Comparison of ENCODE assay signal across 15 cellular contexts in the genomic region with DNA sequence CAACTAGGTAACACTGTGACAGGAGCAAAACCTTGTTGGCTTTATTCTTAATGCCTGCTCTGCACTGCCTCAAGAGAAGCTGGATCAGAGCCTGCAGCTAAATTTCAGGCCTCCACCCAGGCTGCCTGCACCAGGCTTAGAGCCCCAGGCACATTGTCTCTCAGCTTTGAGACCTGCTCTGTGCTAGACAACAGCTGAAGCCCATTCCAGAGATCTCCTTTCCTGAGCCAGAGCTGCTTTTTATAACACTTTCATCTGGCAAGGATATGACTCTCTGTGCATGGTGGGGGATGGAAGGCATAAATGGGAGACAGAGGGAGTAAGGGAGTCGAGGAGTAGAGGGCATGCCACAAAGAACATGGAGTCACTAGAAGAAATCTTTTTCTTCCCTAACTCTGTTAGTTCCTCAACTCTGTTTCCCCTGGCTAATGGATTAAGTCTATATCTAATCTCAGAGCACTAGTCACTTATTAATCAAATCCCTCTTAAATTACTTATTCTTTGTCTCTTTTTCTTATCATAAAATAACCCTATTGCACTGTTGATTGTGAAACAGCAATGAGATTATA. TPM values are rescaled to one million over a fixed set of nuclear protein-coding genes. Genes with fewer than 3 reads are reported as not detected.
DNase-seq lines count a peak whose midpoint lies in the region; ATAC-seq and TF ChIP-seq lines count a peak whose summit lies in the region.
"Had no signal": no experiment of that assay in that cellular context is flagged by ENCODE, and none has a peak within 500 bp of the region (broad histone marks: within the 10 kb centered on the region; RNA-seq: fewer than 3 reads in every experiment).

No MANE protein-coding gene starts in this region.

- H3K9me3 ChIP-seq in HCT116 (ENCODE audit: control insufficient read depth in 1 of 2, insufficient read depth in 1 of 2, low read depth in 1 of 2, low read length in 2 of 2) (no peaks in the 10 kb centered on the region), smooth muscle cell (replicated peaks; ENCODE audit: low read depth) (no peaks in the 10 kb centered on the region)

- no peak for DNase-seq in HCT116 (ENCODE audit: low read depth, low spot score)
- DNase-seq in amniotic epithelial cell (ENCODE audit: low read depth), result peak; percentile 81
- peak; percentile 8 for DNase-seq in left kidney (ENCODE audit: low read depth, low spot score)
- no peak for DNase-seq in smooth muscle cell (lab: John Stamatoyannopoulos, UW; ENCODE audit: unreplicated experiment)
- DNase-seq in activated T-helper 1 cell treated with anti-CD3 and anti-CD28 coated beads, Interleukin-12 subunit alpha, Interleukin-12 subunit beta, Interleukin-2, Interleukin-4 antibody, amounts not matched to agents 30 ng/mL and 10 ng/mL and 1 ng/mL, durations not matched to agents 14 hours and 24 hours and 36 hours (ENCODE audit: low spot score), result no peak
- no peak for DNase-seq in middle frontal gyrus (ENCODE audit: extremely low spot score, low spot score)
- DNase-seq in NCI-H524 (lab: John Stamatoyannopoulos, UW), result no peak
- DNase-seq: activated CD8-positive, alpha-beta T cell treated with anti-CD3 and anti-CD28 coated beads for 36 hours; activated naive CD4-positive, alpha-beta T cell treated with Interleukin-2 at 50 U/mL for 16 hours; central memory CD4-positive, alpha-beta T cell; NCI-H1930 had no signal

- ATAC-seq in HCT116 (no peak), GM18858 (IDR thresholded peaks at IDR 0.05; ENCODE audit: unreplicated experiment) (no peak)
- ATAC-seq: activated CD8-positive, alpha-beta T cell treated with anti-CD3 and anti-CD28 coated beads for 36 hours; esophagus mucosa; natural killer cell treated with Interleukin-12 subunit alpha and Interleukin-12 subunit beta and Interleukin-15 and Interleukin-18, amount 100 ng/mL, for 72 hours had no signal

- no peak for TF ChIP-seq POLR2A in HCT116 (IDR thresholded peaks at IDR 0.05; ENCODE audit: borderline replicate concordance, extremely low read depth, insufficient read depth, insufficient read length)

- H3K27ac Mint-ChIP-seq in activated T-helper 1 cell treated with anti-CD3 and anti-CD28 coated beads, Interleukin-12 subunit alpha, Interleukin-12 subunit beta, Interleukin-2, Interleukin-4 antibody, amounts not matched to agents 30 ng/mL and 10 ng/mL and 1 ng/mL, durations not matched to agents 14 hours and 24 hours and 36 hours, result no peak overlapping the region
- H3K27ac Mint-ChIP-seq: activated CD8-positive, alpha-beta T cell treated with anti-CD3 and anti-CD28 coated beads for 36 hours; natural killer cell treated with Interleukin-12 subunit alpha and Interleukin-12 subunit beta and Interleukin-15 and Interleukin-18, amount 100 ng/mL, for 72 hours had no signal

- H3K4me3 ChIP-seq in HCT116 (replicated peaks in 1 of 2; ENCODE audit: low read depth in 1 of 2, low read length in 2 of 2), result no peak overlapping the region
- H3K4me3 ChIP-seq in smooth muscle cell, result peak overlapping the region; percentile 16

- POLR2A ChIA-PET in HCT116 (lab: Charles Lee), result no interaction called here

- H2AFZ ChIP-seq in HCT116 (ENCODE audit: low read depth, low read length, poor library complexity, severe bottlenecking) (peak overlapping the region; percentile 8), smooth muscle cell (ENCODE audit: low read depth) (peak overlapping the region; percentile 22)

- H3K36me3 Mint-ChIP-seq in activated T-helper 1 cell treated with anti-CD3 and anti-CD28 coated beads, Interleukin-12 subunit alpha, Interleukin-12 subunit beta, Interleukin-2, Interleukin-4 antibody, amounts not matched to agents 30 ng/mL and 10 ng/mL and 1 ng/mL, durations not matched to agents 14 hours and 24 hours and 36 hours (ENCODE audit: low read depth), result no peaks in the 10 kb centered on the region
- H3K36me3 Mint-ChIP-seq: natural killer cell treated with Interleukin-12 subunit alpha and Interleukin-12 subunit beta and Interleukin-15 and Interleukin-18, amount 100 ng/mL, for 72 hours had no signal

- no peaks in the 10 kb centered on the region for H4K20me1 ChIP-seq in HCT116 (ENCODE audit: insufficient read depth)
- no peaks in the 10 kb centered on the region for H4K20me1 ChIP-seq in smooth muscle cell (ENCODE audit: low read depth)

- H3K27me3 ChIP-seq in HCT116 (ENCODE audit: insufficient read depth, low read length), result no peaks in the 10 kb centered on the region
- no peaks in the 10 kb centered on the region for H3K27me3 ChIP-seq in smooth muscle cell (ENCODE audit: low read depth)

- H3K79me2 ChIP-seq in HCT116 (ENCODE audit: insufficient read depth, low read length) (no peaks in the 10 kb centered on the region), smooth muscle cell (ENCODE audit: low read depth) (peaks cover 3% of the 10 kb centered on the region)

- H3K4me1 ChIP-seq in HCT116 (ENCODE audit: control insufficient read depth in 1 of 2, insufficient read depth in 2 of 2, low read length in 2 of 2) (no peaks in the 10 kb centered on the region), smooth muscle cell (ENCODE audit: low read depth) (peaks cover 35% of the 10 kb centered on the region)

- H3F3A ChIP-seq in smooth muscle cell (ENCODE audit: low read depth), result peaks cover 37% of the 10 kb centered on the region

- H3K36me3 ChIP-seq in HCT116 (ENCODE audit: control insufficient read depth in 1 of 2, insufficient read depth in 2 of 2, low read length in 2 of 2) (no peaks in the 10 kb centered on the region), smooth muscle cell (ENCODE audit: low read depth) (no peaks in the 10 kb centered on the region)

- BruUV-seq in HCT116 (replicated peaks; lab: Mats Ljungman, UMichigan), result no TSS peak

- TF ChIP-seq CTCF in HCT116 (IDR thresholded peaks at IDR 0.05 in 2 of 3, conservative IDR thresholded peaks at IDR 0.05 in 1 of 3; ENCODE audit: borderline replicate concordance in 1 of 3, insufficient read depth in 1 of 3, low read depth in 2 of 3, low read length in 2 of 3) (no peak), smooth muscle cell (IDR thresholded peaks at IDR 0.05; ENCODE audit: borderline replicate concordance, insufficient read depth, poor library complexity, severe bottlenecking) (no peak)

- no peak for TF ChIP-seq RAD21 in HCT116 (IDR thresholded peaks at IDR 0.05; ENCODE audit: low read depth)

- RAD21 ChIA-PET in HCT116 (lab: Charles Lee; ENCODE audit: low non-redundant PET in 1 of 2, low total read pairs in 2 of 2, uncharacterized antibody in 2 of 2, unreplicated experiment in 2 of 2), result no interaction called here

- WGBS in smooth muscle cell (ENCODE audit: low lambda C conversion rate), result 13% methylated on average over 1 of the region's 1 CpG

- intact Hi-C loops in HCT116 (cut with micrococcal nuclease), result no loop called here
- intact Hi-C loops in activated T-helper 1 cell treated with anti-CD3 and anti-CD28 coated beads, Interleukin-12 subunit alpha, Interleukin-12 subunit beta, Interleukin-2, Interleukin-4 antibody, amounts not matched to agents 30 ng/mL and 10 ng/mL and 1 ng/mL, durations not matched to agents 14 hours and 24 hours and 36 hours (cut with micrococcal nuclease), result no loop called here

- H3K9me2 ChIP-seq in HCT116 (ENCODE audit: insufficient read depth), result no peaks in the 10 kb centered on the region

- H3K9ac ChIP-seq in HCT116 (ENCODE audit: low read length) (no peak overlapping the region), smooth muscle cell (ENCODE audit: low read depth) (peak overlapping the region; percentile 45)
- H3K9ac ChIP-seq: KMS-11 had no signal

- no peaks in the 10 kb centered on the region for H3K9me3 Mint-ChIP-seq in activated T-helper 1 cell treated with anti-CD3 and anti-CD28 coated beads, Interleukin-12 subunit alpha, Interleukin-12 subunit beta, Interleukin-2, Interleukin-4 antibody, amounts not matched to agents 30 ng/mL and 10 ng/mL and 1 ng/mL, durations not matched to agents 14 hours and 24 hours and 36 hours

- H3K4me1 Mint-ChIP-seq in activated T-helper 1 cell treated with anti-CD3 and anti-CD28 coated beads, Interleukin-12 subunit alpha, Interleukin-12 subunit beta, Interleukin-2, Interleukin-4 antibody, amounts not matched to agents 30 ng/mL and 10 ng/mL and 1 ng/mL, durations not matched to agents 14 hours and 24 hours and 36 hours (ENCODE audit: low read depth), result no peaks in the 10 kb centered on the region

- H3K27ac ChIP-seq in HCT116 (ENCODE audit: low read depth, low read length) (no peak overlapping the region), smooth muscle cell (ENCODE audit: low read depth) (peak overlapping the region; percentile 93)
- H3K27ac ChIP-seq: KMS-11 had no signal

- H3K4me2 ChIP-seq in HCT116 (ENCODE audit: low read length) (no peak overlapping the region), smooth muscle cell (peak overlapping the region; percentile 77)
- H3K4me2 ChIP-seq: KMS-11 had no signal

- H3K4me3 Mint-ChIP-seq in activated T-helper 1 cell treated with anti-CD3 and anti-CD28 coated beads, Interleukin-12 subunit alpha, Interleukin-12 subunit beta, Interleukin-2, Interleukin-4 antibody, amounts not matched to agents 30 ng/mL and 10 ng/mL and 1 ng/mL, durations not matched to agents 14 hours and 24 hours and 36 hours, result no peak overlapping the region
- H3K4me3 Mint-ChIP-seq: activated CD8-positive, alpha-beta T cell treated with anti-CD3 and anti-CD28 coated beads for 36 hours; natural killer cell treated with Interleukin-12 subunit alpha and Interleukin-12 subunit beta and Interleukin-15 and Interleukin-18, amount 100 ng/mL, for 72 hours had no signal

- H3K27me3 Mint-ChIP-seq in activated T-helper 1 cell treated with anti-CD3 and anti-CD28 coated beads, Interleukin-12 subunit alpha, Interleukin-12 subunit beta, Interleukin-2, Interleukin-4 antibody, amounts not matched to agents 30 ng/mL and 10 ng/mL and 1 ng/mL, durations not matched to agents 14 hours and 24 hours and 36 hours (ENCODE audit: insufficient read depth), result peaks cover 1% of the 10 kb centered on the region
- H3K27me3 Mint-ChIP-seq: natural killer cell treated with Interleukin-12 subunit alpha and Interleukin-12 subunit beta and Interleukin-15 and Interleukin-18, amount 100 ng/mL, for 72 hours had no signal

- CTCF ChIA-PET in HCT116 (lab: Charles Lee), result interaction anchor here (1.2 kb wide), 1 partner anchor 30 kb away, joined by 3 read pairs; no protein-coding TSS in a partner anchor

TF ChIP-seq in HCT116, 20 proteins besides CTCF, POLR2A, EP300 and RAD21 (continues in another document):
- no peak for TF ChIP-seq ELF1 (IDR thresholded peaks at IDR 0.05; ENCODE audit: borderline replicate concordance, low read depth)

RNA-seq across cellular contexts. Expression of a gene that starts 27.1 kb away (rescaled TPM):
- total RNA-seq in HCT116 (2021; ENCODE audit: unreplicated experiment) (0.69 TPM), smooth muscle cell (7,849 and 9,477 TPM in 2 replicates)
- polyA plus RNA-seq in HCT116 (2012), result not detected in 2 replicates
- 4,053 and 5,541 TPM in 2 replicates for polyA plus RNA-seq in smooth muscle cell
- not detected in 2 replicates for total RNA-seq in activated T-helper 1 cell treated with anti-CD3 and anti-CD28 coated beads, Interleukin-12 subunit alpha, Interleukin-12 subunit beta, Interleukin-2, Interleukin-4 antibody, amounts not matched to agents 30 ng/mL and 10 ng/mL and 1 ng/mL, durations not matched to agents 14 hours and 24 hours and 36 hours
- total RNA-seq: activated CD8-positive, alpha-beta T cell treated with anti-CD3 and anti-CD28 coated beads for 36 hours; natural killer cell treated with Interleukin-12 subunit alpha and Interleukin-12 subunit beta and Interleukin-15 and Interleukin-18, amount 100 ng/mL, for 72 hours had no signal

RNA-seq across cellular contexts. Expression of a gene that starts 44.2 kb away (rescaled TPM):
- total RNA-seq in HCT116 (2021; ENCODE audit: unreplicated experiment) (3.6 TPM), smooth muscle cell (1,657 and 1,844 TPM in 2 replicates)
- not detected in 2 replicates for polyA plus RNA-seq in HCT116 (2012)
- polyA plus RNA-seq in smooth muscle cell, result 1,043 and 1,354 TPM in 2 replicates
- not detected in 2 replicates for total RNA-seq in activated T-helper 1 cell treated with anti-CD3 and anti-CD28 coated beads, Interleukin-12 subunit alpha, Interleukin-12 subunit beta, Interleukin-2, Interleukin-4 antibody, amounts not matched to agents 30 ng/mL and 10 ng/mL and 1 ng/mL, durations not matched to agents 14 hours and 24 hours and 36 hours
- total RNA-seq: activated CD8-positive, alpha-beta T cell treated with anti-CD3 and anti-CD28 coated beads for 36 hours; natural killer cell treated with Interleukin-12 subunit alpha and Interleukin-12 subunit beta and Interleukin-15 and Interleukin-18, amount 100 ng/mL, for 72 hours had no signal

Comparison
In these comparisons a context has a peak if more than half of its experiments do, and no peak if none do; other contexts are left out.
1. DNase-seq: peak in amniotic epithelial cell (single experiment) and left kidney (single experiment); none in HCT116 (single experiment), smooth muscle cell (single experiment), activated T-helper 1 cell treated with anti-CD3 and anti-CD28 coated beads, Interleukin-12 subunit alpha, Interleukin-12 subunit beta, Interleukin-2, Interleukin-4 antibody, amounts not matched to agents 30 ng/mL and 10 ng/mL and 1 ng/mL, durations not matched to agents 14 hours and 24 hours and 36 hours (single experiment), middle frontal gyrus (single experiment) and NCI-H524 (0 of 2).
2. RNA of a gene that starts 27.1 kb away (total RNA-seq): 7,849 to 9,477 TPM in smooth muscle cell; 0.69 TPM in HCT116 (single experiment) and not detected in activated T-helper 1 cell treated with anti-CD3 and anti-CD28 coated beads, Interleukin-12 subunit alpha, Interleukin-12 subunit beta, Interleukin-2, Interleukin-4 antibody, amounts not matched to agents 30 ng/mL and 10 ng/mL and 1 ng/mL, durations not matched to agents 14 hours and 24 hours and 36 hours; every median in the first group is over 1,000 times any median in the second.
3. RNA of a gene that starts 44.2 kb away (total RNA-seq): 1,657 to 1,844 TPM in smooth muscle cell; 3.6 TPM in HCT116 (single experiment) and not detected in activated T-helper 1 cell treated with anti-CD3 and anti-CD28 coated beads, Interleukin-12 subunit alpha, Interleukin-12 subunit beta, Interleukin-2, Interleukin-4 antibody, amounts not matched to agents 30 ng/mL and 10 ng/mL and 1 ng/mL, durations not matched to agents 14 hours and 24 hours and 36 hours; every median in the first group is over 100 times any median in the second.